ENCODE assay signal across 28 cellular contexts in the genomic region with DNA sequence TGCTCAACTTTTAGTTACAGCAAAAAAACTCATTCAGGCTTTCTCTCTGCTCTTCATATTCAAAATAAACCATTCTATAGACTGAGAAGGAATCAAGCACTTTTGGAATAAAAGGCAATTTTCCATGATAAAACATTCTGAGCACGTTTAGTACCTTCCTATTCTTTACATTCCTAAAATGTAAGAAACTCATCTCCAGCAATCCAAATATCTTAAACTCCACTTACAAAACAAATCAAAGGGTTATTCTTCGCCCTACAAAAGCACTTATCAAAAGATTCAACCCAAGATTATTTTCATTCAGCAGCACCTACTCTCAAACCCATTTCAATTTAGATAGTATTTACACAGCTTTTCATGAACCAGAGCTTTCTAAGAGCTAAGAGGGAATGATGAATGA.
"Had no signal": no experiment of that assay in that cellular context is flagged by ENCODE, and none has a peak within 500 bp of the region (broad histone marks: within the 10 kb centered on the region; RNA-seq: fewer than 3 reads in every experiment).

No MANE protein-coding gene starts in this region.

- FAIRE-seq: colon, endometrium, frontal cortex had no signal

- ATAC-seq: effector memory CD8-positive, alpha-beta T cell; esophagus mucosa; foreskin keratinocyte; gastrocnemius medialis; gastroesophageal sphincter; heart left ventricle; heart right ventricle had no signal

- H3K27ac ChIP-seq: colonic mucosa, coronary artery, epithelial cell of prostate, esophagus muscularis mucosa, esophagus squamous epithelium, foreskin keratinocyte, gastrocnemius medialis, gastroesophageal sphincter, heart left ventricle, heart right ventricle had no signal

- H3K4me3 ChIP-seq: colonic mucosa, coronary artery, dorsolateral prefrontal cortex, esophagus muscularis mucosa, esophagus squamous epithelium, gastrocnemius medialis, gastroesophageal sphincter, heart left ventricle, heart right ventricle had no signal

- H3K9me3 ChIP-seq: colonic mucosa, esophagus muscularis mucosa, esophagus squamous epithelium, gastrocnemius medialis, gastroesophageal sphincter, heart left ventricle, heart right ventricle had no signal

- H3K4me3 Mint-ChIP-seq: dendritic cell treated with granulocyte-macrophage colony-stimulating factor and Interleukin-4, amounts not matched to agents 40 ng/mL and 50 ng/mL, for 4 days; effector memory CD8-positive, alpha-beta T cell; endodermal cell had no signal

- H3K27me3 ChIP-seq: colonic mucosa, dorsolateral prefrontal cortex, esophagus muscularis mucosa, esophagus squamous epithelium, foreskin keratinocyte, gastrocnemius medialis, gastroesophageal sphincter had no signal

- H3K27ac Mint-ChIP-seq: dendritic cell treated with granulocyte-macrophage colony-stimulating factor and Interleukin-4, amounts not matched to agents 40 ng/mL and 50 ng/mL, for 4 days; effector memory CD8-positive, alpha-beta T cell; endodermal cell had no signal

- DNase-seq: colonic mucosa; cortex of kidney; dermis blood vessel endothelial cell; dorsolateral prefrontal cortex; effector CD4-positive, alpha-beta T cell; effector CD8-positive, alpha-beta T cell; effector memory CD4-positive, alpha-beta T cell; effector memory CD8-positive, alpha-beta T cell; endodermal cell; erythroblast; esophagus squamous epithelium; foreskin fibroblast; foreskin keratinocyte; foreskin melanocyte; gastrocnemius medialis; glutamatergic neuron; head of caudate nucleus; heart left ventricle; heart right ventricle had no signal

- H3K36me3 ChIP-seq: colonic mucosa, gastrocnemius medialis had no signal

- H3K9me3 Mint-ChIP-seq: dendritic cell treated with granulocyte-macrophage colony-stimulating factor and Interleukin-4, amounts not matched to agents 40 ng/mL and 50 ng/mL, for 4 days; effector memory CD8-positive, alpha-beta T cell; endodermal cell had no signal
